ENCODE assay signal across 8 cellular contexts in the genomic region with DNA sequence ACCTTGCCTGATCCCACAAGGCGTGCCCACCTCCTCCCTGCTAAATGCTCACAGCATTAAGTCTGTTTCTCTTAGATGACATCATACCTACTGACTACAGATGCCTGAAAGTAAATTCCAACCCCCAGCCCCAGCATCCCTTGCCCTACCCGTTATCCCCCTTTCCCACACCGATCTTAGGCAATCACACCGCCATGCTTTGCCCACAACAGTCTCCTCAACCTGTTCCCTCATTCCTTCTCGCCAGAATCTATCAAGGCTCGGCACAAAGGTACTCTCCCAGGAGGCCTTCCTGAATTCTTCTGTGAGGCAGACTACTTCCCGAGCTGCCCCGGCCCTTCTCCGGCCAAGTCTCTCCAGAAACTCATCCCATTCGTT. TPM values are rescaled to one million over a fixed set of nuclear protein-coding genes. Genes with fewer than 3 reads are reported as not detected.
DNase-seq lines count a peak whose midpoint lies in the region; ATAC-seq and TF ChIP-seq lines count a peak whose summit lies in the region.

No MANE protein-coding gene starts in this region.

- peaks cover 9% of the 10 kb centered on the region for H3K27me3 Mint-ChIP-seq in activated naive CD8-positive, alpha-beta T cell treated with anti-CD3 and anti-CD28 coated beads, Interleukin-2, amount 10 ng/mL, durations not matched to agents 7 days and 5 days

- no peaks in the 10 kb centered on the region for H3K9me3 Mint-ChIP-seq in activated naive CD8-positive, alpha-beta T cell treated with anti-CD3 and anti-CD28 coated beads, Interleukin-2, amount 10 ng/mL, durations not matched to agents 7 days and 5 days

- no peak for TF ChIP-seq CTCF in AG04450 (IDR thresholded peaks at IDR 0.05; ENCODE audit: low read depth, low read length)

- H3K27ac Mint-ChIP-seq in activated naive CD8-positive, alpha-beta T cell treated with anti-CD3 and anti-CD28 coated beads, Interleukin-2, amount 10 ng/mL, durations not matched to agents 7 days and 5 days: peak overlapping the region; percentile 89

- POLR2A ChIA-PET in AG04450 (lab: Yijun Ruan, JAX): interaction anchor here (1.0 to 2.0 kb wide), 2 partner anchors 9 to 72 kb away, joined by 3 to 9 read pairs; a partner anchor contains a TSS
- POLR2A ChIA-PET in HEK293T (lab: Yijun Ruan, JAX): interaction anchor here (0.7 to 3.1 kb wide), 6 partner anchors 10 to 531 kb away, joined by 3 to 11 read pairs (median 6); a partner anchor contains a TSS
- POLR2A ChIA-PET in activated naive CD8-positive, alpha-beta T cell treated with anti-CD3 and anti-CD28 coated beads, Interleukin-2, amount 10 ng/mL, durations not matched to agents 7 days and 5 days (lab: Charles Lee): interaction anchor here (3.3 kb wide), 1 partner anchor 72 kb away, joined by 14 read pairs; a partner anchor contains a TSS

- CTCF ChIA-PET in AG04450 (lab: Charles Lee) (no interaction called here), HEK293T (lab: Yijun Ruan, JAX) (no interaction called here)

- intact Hi-C loops in sciatic nerve (cut with DNase I): no loop called here

- H3K27ac ChIP-seq in AG04450 (ENCODE audit: low read depth, low read length) (peak overlapping the region; percentile 61), stomach smooth muscle (ENCODE audit: low read length) (peak overlapping the region; percentile 46)

- DNase-seq in AG04450 (ENCODE audit: low read depth, low spot score) (no peak), HEK293T (ENCODE audit: extremely low spot score) (peak; percentile 31), islet precursor cell (peak; percentile 72), sciatic nerve (ENCODE audit: low spot score) (no peak)
- DNase-seq in activated naive CD8-positive, alpha-beta T cell treated with anti-CD3 and anti-CD28 coated beads, Interleukin-2, amount 10 ng/mL, durations not matched to agents 7 days and 5 days: no peak
- DNase-seq in stimulated activated CD4-positive, alpha-beta T cell treated with anti-CD3 and anti-CD28 coated beads, Interleukin-4, amount 100 ng/mL, for 1 hour: no peak

- H3K4me3 Mint-ChIP-seq in activated naive CD8-positive, alpha-beta T cell treated with anti-CD3 and anti-CD28 coated beads, Interleukin-2, amount 10 ng/mL, durations not matched to agents 7 days and 5 days: peak overlapping the region; percentile 94

- no peaks in the 10 kb centered on the region for H3K9me3 ChIP-seq in AG04450 (ENCODE audit: control insufficient read depth, insufficient read depth, low read length)
- no peaks in the 10 kb centered on the region for H3K9me3 ChIP-seq in stomach smooth muscle (ENCODE audit: control insufficient read depth in 2 of 2, low read length in 2 of 2)

- peaks cover 31% of the 10 kb centered on the region for H3K4me1 Mint-ChIP-seq in activated naive CD8-positive, alpha-beta T cell treated with anti-CD3 and anti-CD28 coated beads, Interleukin-2, amount 10 ng/mL, durations not matched to agents 7 days and 5 days

- H3K4me1 ChIP-seq in stomach smooth muscle (ENCODE audit: control insufficient read depth, insufficient read depth, low read length): peaks cover 24% of the 10 kb centered on the region

- peaks cover 11% of the 10 kb centered on the region for H3K27me3 ChIP-seq in AG04450 (ENCODE audit: control insufficient read depth, insufficient read depth, low read length)
- no peaks in the 10 kb centered on the region for H3K27me3 ChIP-seq in stomach smooth muscle (ENCODE audit: control insufficient read depth in 1 of 2, insufficient read depth in 2 of 2, low read length in 2 of 2)

- H3K36me3 Mint-ChIP-seq in activated naive CD8-positive, alpha-beta T cell treated with anti-CD3 and anti-CD28 coated beads, Interleukin-2, amount 10 ng/mL, durations not matched to agents 7 days and 5 days: peaks cover 17% of the 10 kb centered on the region

- H3K4me3 ChIP-seq in AG04450 (ENCODE audit: low read depth, low read length) (peak overlapping the region; percentile 97), stomach smooth muscle (ENCODE audit: low read length in 2 of 2) (peak overlapping the region; percentile 93 to 99)

- peak overlapping the region; percentile 90 to 93 for H3K9ac ChIP-seq in stomach smooth muscle (ENCODE audit: low read length in 2 of 2)

- ATAC-seq in activated naive CD8-positive, alpha-beta T cell treated with anti-CD3 and anti-CD28 coated beads, Interleukin-2, amount 10 ng/mL, durations not matched to agents 7 days and 5 days (ENCODE audit: low read depth): no peak
- no peak for ATAC-seq in sciatic nerve
- ATAC-seq in HG03159 (IDR thresholded peaks at IDR 0.05; ENCODE audit: unreplicated experiment): no peak

- peaks cover 8 to 9% of the 10 kb centered on the region in 2 donors for H3K36me3 ChIP-seq in stomach smooth muscle (ENCODE audit: control insufficient read depth in 2 of 2, insufficient read depth in 2 of 2, low read length in 2 of 2)

TF ChIP-seq in HEK293T, 16 proteins besides CTCF, POLR2A, EP300 and RAD21:
- TF ChIP-seq LEF1 (IDR thresholded peaks at IDR 0.05; ENCODE audit: borderline replicate concordance) (no peak), HDGF (IDR thresholded peaks at IDR 0.05; ENCODE audit: borderline replicate concordance) (no peak), NFRKB (IDR thresholded peaks at IDR 0.05) (no peak), ARNT (IDR thresholded peaks at IDR 0.05) (no peak), FOXM1 (IDR thresholded peaks at IDR 0.05; ENCODE audit: borderline replicate concordance) (no peak), CTBP1 (IDR thresholded peaks at IDR 0.05; ENCODE audit: borderline replicate concordance) (no peak), SP1 (IDR thresholded peaks at IDR 0.05) (no peak), TARDBP (IDR thresholded peaks at IDR 0.05) (no peak), FOXK2 (IDR thresholded peaks at IDR 0.05) (no peak), FOXA1 (IDR thresholded peaks at IDR 0.05) (no peak), L3MBTL2 (conservative IDR thresholded peaks at IDR 0.05) (no peak), SUZ12 (IDR thresholded peaks at IDR 0.05) (no peak), ELF4 (IDR thresholded peaks at IDR 0.05) (no peak)
- TF ChIP-seq, protein P1, sequence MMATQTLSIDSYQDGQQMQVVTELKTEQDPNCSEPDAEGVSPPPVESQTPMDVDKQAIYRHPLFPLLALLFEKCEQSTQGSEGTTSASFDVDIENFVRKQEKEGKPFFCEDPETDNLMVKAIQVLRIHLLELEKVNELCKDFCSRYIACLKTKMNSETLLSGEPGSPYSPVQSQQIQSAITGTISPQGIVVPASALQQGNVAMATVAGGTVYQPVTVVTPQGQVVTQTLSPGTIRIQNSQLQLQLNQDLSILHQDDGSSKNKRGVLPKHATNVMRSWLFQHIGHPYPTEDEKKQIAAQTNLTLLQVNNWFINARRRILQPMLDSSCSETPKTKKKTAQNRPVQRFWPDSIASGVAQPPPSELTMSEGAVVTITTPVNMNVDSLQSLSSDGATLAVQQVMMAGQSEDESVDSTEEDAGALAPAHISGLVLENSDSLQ (IDR thresholded peaks at IDR 0.05): no peak
TF ChIP-seq in HEK293T: peak in this region for 0.

RNA-seq across cellular contexts. Expression of a gene that starts 0.8 kb away (rescaled TPM):
- 543 and 639 TPM in 2 replicates for polyA plus RNA-seq in AG04450 (2011; rRNA removed)
- polyA minus RNA-seq in AG04450 (2011; rRNA and poly(A)+ RNA removed): 729 and 763 TPM in 2 replicates
- 100 to 1,000 TPM; 119 to 126 TPM for total RNA-seq in activated naive CD8-positive, alpha-beta T cell treated with anti-CD3 and anti-CD28 coated beads, Interleukin-2, amount 10 ng/mL, durations not matched to agents 7 days and 5 days
- total RNA-seq in sciatic nerve: 124 TPM

Comparison
In these comparisons a context has a peak if more than half of its experiments do, and no peak if none do; other contexts are left out.
1. DNase-seq: peak in HEK293T (single experiment) and islet precursor cell (single experiment); none in AG04450 (single experiment), activated naive CD8-positive, alpha-beta T cell treated with anti-CD3 and anti-CD28 coated beads, Interleukin-2, amount 10 ng/mL, durations not matched to agents 7 days and 5 days (single experiment), sciatic nerve (single experiment) and stimulated activated CD4-positive, alpha-beta T cell treated with anti-CD3 and anti-CD28 coated beads, Interleukin-4, amount 100 ng/mL, for 1 hour (single experiment).